In genomic region chr1:119047040-119047438, GRCh38 we compare ENCODE assay signal across 14 cellular contexts. TPM values are rescaled to one million over a fixed set of nuclear protein-coding genes. Genes with fewer than 3 reads are reported as not detected.
DNase-seq lines count a peak whose midpoint lies in the region; ATAC-seq and TF ChIP-seq lines count a peak whose summit lies in the region.
"Had no signal": no experiment of that assay in that cellular context is flagged by ENCODE, and none has a peak within 500 bp of the region (broad histone marks: within the 10 kb centered on the region; RNA-seq: fewer than 3 reads in every experiment).

No MANE protein-coding gene starts in this region.

- H3K9me3 ChIP-seq in subcutaneous abdominal adipose tissue (ENCODE audit: control insufficient read depth in 5 of 5, low read length in 5 of 5) = no peaks in the 10 kb centered on the region
- H3K9me3 ChIP-seq: body of pancreas had no signal

- intact Hi-C loops in MCF 10A (cut with micrococcal nuclease) = no loop called here

- peak overlapping the region; percentile 86 for H3K27ac Mint-ChIP-seq in MCF 10A (ENCODE audit: low read depth, unreplicated experiment)
- H3K27ac Mint-ChIP-seq: activated T-cell treated with anti-CD3 and anti-CD28 coated beads, Interleukin-2, amount 50 U/mL, for 24 hours; progenitor cell of endocrine pancreas; stimulated activated naive CD8-positive, alpha-beta T cell treated with anti-CD3 and anti-CD28 coated beads, Interleukin-15, Interleukin-2, amounts not matched to agents 100 ng/mL and 50 ng/mL, for 24 hours had no signal

- no peaks in the 10 kb centered on the region for H3K27me3 ChIP-seq in subcutaneous abdominal adipose tissue (ENCODE audit: control insufficient read depth in 5 of 5, insufficient read depth in 4 of 5, low read length in 5 of 5)
- H3K27me3 ChIP-seq: body of pancreas had no signal

- peak overlapping the region in 1 of 5 donors; percentile 22 for H3K9ac ChIP-seq in subcutaneous abdominal adipose tissue (ENCODE audit: low read length in 5 of 5)

- peak overlapping the region; percentile 17 for H3K4me3 Mint-ChIP-seq in MCF 10A (ENCODE audit: unreplicated experiment)
- H3K4me3 Mint-ChIP-seq: activated T-cell treated with anti-CD3 and anti-CD28 coated beads, Interleukin-2, amount 50 U/mL, for 24 hours; stimulated activated naive CD8-positive, alpha-beta T cell treated with anti-CD3 and anti-CD28 coated beads, Interleukin-15, Interleukin-2, amounts not matched to agents 100 ng/mL and 50 ng/mL, for 24 hours had no signal

- H3K4me1 Mint-ChIP-seq in MCF 10A (ENCODE audit: insufficient read depth, unreplicated experiment) = peaks cover 26% of the 10 kb centered on the region

- no peaks in the 10 kb centered on the region for H3K9me3 Mint-ChIP-seq in MCF 10A (ENCODE audit: unreplicated experiment)

- peaks cover 15% of the 10 kb centered on the region for H3K36me3 Mint-ChIP-seq in MCF 10A (ENCODE audit: insufficient read depth, unreplicated experiment)

- BruUV-seq in MCF 10A (replicated peaks; lab: Mats Ljungman, UMichigan) = no TSS peak

- no peaks in the 10 kb centered on the region for H3K27me3 Mint-ChIP-seq in MCF 10A (ENCODE audit: insufficient read depth, unreplicated experiment)
- H3K27me3 Mint-ChIP-seq: activated T-cell treated with anti-CD3 and anti-CD28 coated beads, Interleukin-2, amount 50 U/mL, for 24 hours; progenitor cell of endocrine pancreas; stimulated activated naive CD8-positive, alpha-beta T cell treated with anti-CD3 and anti-CD28 coated beads, Interleukin-15, Interleukin-2, amounts not matched to agents 100 ng/mL and 50 ng/mL, for 24 hours had no signal

- POLR2A ChIA-PET in MCF 10A (lab: Yijun Ruan, JAX) = interaction anchor here (0.6 to 2.5 kb wide), 4 partner anchors 89 to 1115 kb away, joined by 3 to 10 read pairs (median 5); partner anchors contain the start of gene WARS2

- ATAC-seq in GM19324 (IDR thresholded peaks at IDR 0.05; ENCODE audit: low FRiP score, unreplicated experiment) (peak; percentile 55), HG03342 (IDR thresholded peaks at IDR 0.05; ENCODE audit: unreplicated experiment) (no peak)
- ATAC-seq: body of pancreas had no signal

- peak overlapping the region; percentile 38 for H3K27ac ChIP-seq in subcutaneous abdominal adipose tissue (ENCODE audit: low read depth, low read length)
- H3K27ac ChIP-seq: body of pancreas had no signal

- CTCF ChIA-PET in MCF 10A (lab: Yijun Ruan, JAX) = interaction anchor here (0.7 to 1.2 kb wide), 4 partner anchors 35 to 1820 kb away, joined by 3 read pairs; no protein-coding TSS in a partner anchor

- H3K4me3 ChIP-seq in subcutaneous abdominal adipose tissue (ENCODE audit: low read depth in 1 of 5, low read length in 5 of 5) = peak overlapping the region in 1 of 5 donors; percentile 0
- H3K4me3 ChIP-seq: body of pancreas had no signal

- no peak for TF ChIP-seq CTCF in MCF 10A (IDR thresholded peaks at IDR 0.05; ENCODE audit: unreplicated experiment)

- H3K4me1 ChIP-seq in subcutaneous abdominal adipose tissue (ENCODE audit: control insufficient read depth in 5 of 5, insufficient read depth in 5 of 5, low read length in 5 of 5) = peaks cover 0 to 13% (median 9%) of the 10 kb centered on the region in 5 donors
- H3K4me1 ChIP-seq: body of pancreas had no signal

- peaks cover 4 to 13% (median 8%) of the 10 kb centered on the region in 5 donors for H3K36me3 ChIP-seq in subcutaneous abdominal adipose tissue (ENCODE audit: control insufficient read depth in 5 of 5, insufficient read depth in 5 of 5, low read length in 5 of 5)

- no peak for DNase-seq in MCF 10A (ENCODE audit: unreplicated experiment)
- DNase-seq in hepatic stellate cell (ENCODE audit: low spot score) = peak; percentile 11
- no peak for DNase-seq in pons (ENCODE audit: low spot score)
- DNase-seq in stimulated activated CD4-positive, alpha-beta T cell treated with anti-CD3 and anti-CD28 coated beads, Interleukin-4, amount 100 ng/mL, for 24 hours = no peak
- no peak for DNase-seq in central memory CD4-positive, alpha-beta T cell
- DNase-seq: activated CD4-positive, CD25-positive, alpha-beta regulatory T cell treated with anti-CD3 and anti-CD28 coated beads, Interleukin-2, amount 50 U/mL, for 72 hours; activated T-cell treated with anti-CD3 and anti-CD28 coated beads, Interleukin-2, amount 50 U/mL, for 24 hours; SW 1271 had no signal

RNA-seq across cellular contexts. Expression of gene TBX15, which starts 58.9 kb away (rescaled TPM):
- 0.09 and 0.15 TPM in 2 replicates for total RNA-seq in MCF 10A (2022)
- total RNA-seq: body of pancreas, progenitor cell of endocrine pancreas had no signal
